8 cellular contexts compared by ENCODE assay signal in genomic region chrX:103309860-103310591, GRCh38. TPM values are rescaled to one million over a fixed set of nuclear protein-coding genes. Genes with fewer than 3 reads are reported as not detected.
DNase-seq lines count a peak whose midpoint lies in the region; ATAC-seq and TF ChIP-seq lines count a peak whose summit lies in the region.

No MANE protein-coding gene starts in this region.

- no peak overlapping the region for H3K27ac Mint-ChIP-seq in neural crest cell (ENCODE audit: unreplicated experiment)

- peak overlapping the region; percentile 82 for H2AFZ ChIP-seq in KMS-11 (ENCODE audit: low read depth)

- no peak for ATAC-seq in GM19351 (IDR thresholded peaks at IDR 0.05; ENCODE audit: unreplicated experiment)
- no peak for ATAC-seq in HG02938 (IDR thresholded peaks at IDR 0.05; ENCODE audit: unreplicated experiment)

- H4K20me1 ChIP-seq in KMS-11 (ENCODE audit: insufficient read depth): no peaks in the 10 kb centered on the region

- H3K4me1 Mint-ChIP-seq in neural crest cell: peaks cover 4% of the 10 kb centered on the region

- H3K27me3 ChIP-seq in KMS-11 (ENCODE audit: insufficient read depth, low read depth) (no peaks in the 10 kb centered on the region), ectodermal cell (ENCODE audit: control insufficient read depth, insufficient read depth, low read length, poor library complexity, severe bottlenecking) (no peaks in the 10 kb centered on the region)

- H3K4me2 ChIP-seq in KMS-11: no peak overlapping the region; the same call in 1 of the 2 replicates

- peak; percentile 63 for DNase-seq in DMS79 (lab: John Stamatoyannopoulos, UW)
- no peak for DNase-seq in neural crest cell (ENCODE audit: low read depth, low spot score)
- DNase-seq in NCI-H2107 treated with DMSO at 0.1 percent for 48 hours (lab: John Stamatoyannopoulos, UW; ENCODE audit: unreplicated experiment): no peak
- no peak for DNase-seq in NCI-H128 (lab: John Stamatoyannopoulos, UW; ENCODE audit: unreplicated experiment)

- no peaks in the 10 kb centered on the region for H3K79me2 ChIP-seq in KMS-11 (ENCODE audit: insufficient read depth, low read depth)

- peak overlapping the region; percentile 71; the same call in 1 of the 2 replicates for H3K9ac ChIP-seq in KMS-11

- H3K27me3 Mint-ChIP-seq in neural crest cell (ENCODE audit: low read depth): no peaks in the 10 kb centered on the region

- no peaks in the 10 kb centered on the region for H3K9me3 ChIP-seq in ectodermal cell (ENCODE audit: control insufficient read depth, low read length)

- WGBS in ectodermal cell, 2 experiments: 16 to 18% methylated on average over 30 to 32 of the region's 33 CpGs

- no peaks in the 10 kb centered on the region for H3K36me3 ChIP-seq in KMS-11 (ENCODE audit: insufficient read depth)
- no peaks in the 10 kb centered on the region for H3K36me3 ChIP-seq in ectodermal cell (ENCODE audit: control insufficient read depth, insufficient read depth, low read length)

- H3K27ac ChIP-seq in KMS-11: no peak overlapping the region
- H3K27ac ChIP-seq in ectodermal cell (ENCODE audit: insufficient read depth, low read depth, low read length, poor library complexity, severe bottlenecking): no peak overlapping the region

- H3K4me1 ChIP-seq in KMS-11 (ENCODE audit: low read depth, poor library complexity, severe bottlenecking): peaks cover 6% of the 10 kb centered on the region
- H3K4me1 ChIP-seq in ectodermal cell (ENCODE audit: control insufficient read depth, insufficient read depth, low read length): no peaks in the 10 kb centered on the region

- TF ChIP-seq CTCF in KMS-11 (conservative IDR thresholded peaks at IDR 0.05; ENCODE audit: low read depth, low read length): no peak
- no peak for TF ChIP-seq CTCF in neural crest cell (conservative IDR thresholded peaks at IDR 0.05)

- H3K4me3 Mint-ChIP-seq in neural crest cell: peak overlapping the region; percentile 72

- no peak overlapping the region for H3K4me3 ChIP-seq in KMS-11 (IDR thresholded peaks at IDR 0.05; ENCODE audit: insufficient read depth, low read depth, low read length)
- peak overlapping the region; percentile 73 for H3K4me3 ChIP-seq in ectodermal cell (ENCODE audit: insufficient read depth, low read depth, low read length)

- peaks cover 3% of the 10 kb centered on the region for H3K9me3 Mint-ChIP-seq in neural crest cell

- no peaks in the 10 kb centered on the region for H3K36me3 Mint-ChIP-seq in neural crest cell (ENCODE audit: low read depth)

RNA-seq across cellular contexts. Expression of gene BEX2, which starts 0.8 kb away (rescaled TPM):
- polyA plus RNA-seq in ectodermal cell (2013, experiment 1 of 4): 30.4 TPM
- polyA plus RNA-seq in ectodermal cell (2013, experiment 2 of 4): 30.2 TPM
- polyA plus RNA-seq in ectodermal cell (2013, experiment 3 of 4): 26.4 TPM
- polyA plus RNA-seq in ectodermal cell (2013, experiment 4 of 4): 30.1 TPM
- 19.2 and 21.4 TPM in 2 replicates for total RNA-seq in neural crest cell

RNA-seq across cellular contexts. Expression of gene TCEAL7, which starts 20.0 kb away (rescaled TPM):
- polyA plus RNA-seq in ectodermal cell (2013, experiment 1 of 4): 26.7 TPM
- 25.1 TPM for polyA plus RNA-seq in ectodermal cell (2013, experiment 2 of 4)
- 25.4 TPM for polyA plus RNA-seq in ectodermal cell (2013, experiment 3 of 4)
- polyA plus RNA-seq in ectodermal cell (2013, experiment 4 of 4): 28.1 TPM
- 15.3 and 18.9 TPM in 2 replicates for total RNA-seq in neural crest cell

RNA-seq across cellular contexts. Expression of gene TCEAL5, which starts 33.5 kb away (rescaled TPM):
- polyA plus RNA-seq in ectodermal cell (2013, experiment 1 of 4): not detected
- 0.16 TPM for polyA plus RNA-seq in ectodermal cell (2013, experiment 2 of 4)
- not detected for polyA plus RNA-seq in ectodermal cell (2013, experiment 3 of 4)
- polyA plus RNA-seq in ectodermal cell (2013, experiment 4 of 4): not detected
- total RNA-seq in neural crest cell: not detected in 2 replicates

RNA-seq across cellular contexts. Expression of gene TCEAL9, which starts 46.3 kb away (rescaled TPM):
- 74.3 TPM for polyA plus RNA-seq in ectodermal cell (2013, experiment 1 of 4)
- polyA plus RNA-seq in ectodermal cell (2013, experiment 2 of 4): 79.7 TPM
- 70.6 TPM for polyA plus RNA-seq in ectodermal cell (2013, experiment 3 of 4)
- 73.1 TPM for polyA plus RNA-seq in ectodermal cell (2013, experiment 4 of 4)
- total RNA-seq in neural crest cell: 42.8 and 46.4 TPM in 2 replicates

RNA-seq across cellular contexts. Expression of gene TCEAL8, which starts 55.1 kb away (rescaled TPM):
- polyA plus RNA-seq in ectodermal cell (2013, experiment 1 of 4): 76.3 TPM
- 79.6 TPM for polyA plus RNA-seq in ectodermal cell (2013, experiment 2 of 4)
- 76.5 TPM for polyA plus RNA-seq in ectodermal cell (2013, experiment 3 of 4)
- 78.3 TPM for polyA plus RNA-seq in ectodermal cell (2013, experiment 4 of 4)
- total RNA-seq in neural crest cell: 58.0 and 61.2 TPM in 2 replicates
